Comparison of ENCODE assay signal across 19 cellular contexts in the genomic region with DNA sequence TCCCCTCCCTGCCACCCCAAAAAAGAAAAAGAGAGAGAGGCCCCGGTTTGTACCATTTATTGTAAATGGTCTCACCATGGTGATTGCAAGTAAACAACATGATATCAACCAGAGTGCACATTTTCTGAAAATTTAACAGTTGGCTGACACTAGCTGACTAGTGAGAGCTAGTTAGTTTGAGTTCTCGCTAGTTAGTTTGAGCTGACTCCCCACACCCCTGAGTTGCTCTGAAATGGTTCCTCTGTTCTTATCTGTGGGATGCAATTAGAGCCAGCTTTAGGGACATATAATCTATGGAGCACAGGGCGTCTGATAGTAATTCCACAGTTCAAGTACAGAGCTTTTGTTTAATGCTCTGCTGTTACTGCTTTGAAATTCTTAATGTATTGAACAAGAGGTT. TPM values are rescaled to one million over a fixed set of nuclear protein-coding genes. Genes with fewer than 3 reads are reported as not detected.
DNase-seq lines count a peak whose midpoint lies in the region; ATAC-seq, FAIRE-seq and TF ChIP-seq lines count a peak whose summit lies in the region.
"Had no signal": no experiment of that assay in that cellular context is flagged by ENCODE, and none has a peak within 500 bp of the region (broad histone marks: within the 10 kb centered on the region; RNA-seq: fewer than 3 reads in every experiment).

No MANE protein-coding gene starts in this region.

- intact Hi-C loops in K562 (cut with micrococcal nuclease) = no loop called here
- intact Hi-C loops in kidney (cut with DNase I) = no loop called here

- H2AFZ ChIP-seq in K562 (ENCODE audit: low read depth, low read length) (no peak overlapping the region), neural progenitor cell (replicated peaks) (no peak overlapping the region), MM.1S (ENCODE audit: low read length) (no peak overlapping the region)
- H2AFZ ChIP-seq: GM23248 had no signal

- no peaks in the 10 kb centered on the region for H3K27me3 Mint-ChIP-seq in activated naive CD4-positive, alpha-beta T cell treated with anti-CD3 and anti-CD28 coated beads, Interleukin-2, amount 10 ng/mL, durations not matched to agents 7 days and 5 days
- H3K27me3 Mint-ChIP-seq in nephron (ENCODE audit: low read depth) (no peaks in the 10 kb centered on the region), neural progenitor cell (ENCODE audit: insufficient read depth, low read depth) (peaks cover 2% of the 10 kb centered on the region)

- peak; percentile 69 for ATAC-seq in K562
- ATAC-seq: HCT116 had no signal

- FAIRE-seq in K562 (lab: Jason Lieb, UNC) (peak; percentile 46), kidney (lab: Jason Lieb, UNC) (no peak)
- FAIRE-seq: GM12892 had no signal

- H3K9ac ChIP-seq in K562 (ENCODE audit: insufficient read depth in 1 of 2, low read depth in 2 of 2, low read length in 2 of 2) (no peak overlapping the region), neural progenitor cell (no peak overlapping the region), MM.1S (ENCODE audit: low read length) (no peak overlapping the region), kidney (ENCODE audit: low read length in 2 of 2) (no peak overlapping the region)
- H3K9ac ChIP-seq: BLaER1, GM23248, KMS-11 had no signal

- H3K4me1 ChIP-seq in K562 (replicated peaks in 1 of 2; ENCODE audit: control insufficient read depth in 2 of 2, insufficient read depth in 2 of 2, low read length in 2 of 2) (peaks cover 7 to 12% of the 10 kb centered on the region in 2 experiments; a peak in 3 of 5 replicates), neural progenitor cell (peaks cover 6% of the 10 kb centered on the region), MM.1S (ENCODE audit: low read length) (peaks cover 58% of the 10 kb centered on the region), kidney (ENCODE audit: control insufficient read depth in 1 of 2, insufficient read depth in 1 of 2, low read depth in 1 of 2, low read length in 2 of 2) (peaks cover 0 to 17% of the 10 kb centered on the region in 2 donors)

- BruUV-seq in K562 (replicated peaks; lab: Mats Ljungman, UMichigan) = no TSS peak

- no peaks in the 10 kb centered on the region for H3K9me1 ChIP-seq in K562 (ENCODE audit: control insufficient read depth, insufficient read depth, low read length)

- H3K27me3 ChIP-seq in K562 (ENCODE audit: control insufficient read depth in 2 of 2, insufficient read depth in 2 of 2, low read length in 2 of 2) = no peaks in the 10 kb centered on the region
- no peaks in the 10 kb centered on the region for H3K27me3 ChIP-seq in neural progenitor cell
- H3K27me3 ChIP-seq in MM.1S (replicated peaks; ENCODE audit: insufficient read depth, low read length) = no peaks in the 10 kb centered on the region
- H3K27me3 ChIP-seq: BLaER1, MG63 had no signal

- H3K4me2 ChIP-seq in K562 (ENCODE audit: insufficient read depth, low read length) (peak overlapping the region; percentile 40), neural progenitor cell (no peak overlapping the region), MM.1S (ENCODE audit: low read depth, low read length) (no peak overlapping the region)
- H3K4me2 ChIP-seq: BLaER1 had no signal

- H3K27ac ChIP-seq in KOPT-K1 (ENCODE audit: low read depth, low read length, poor library complexity, severe bottlenecking) (peak overlapping the region; percentile 3), K562 (ENCODE audit: extremely low read depth, low read depth, low read length) (0 out of 3 replicates have a peak overlapping the region, but pooled peaks have one; percentile 14), neural progenitor cell (no peak overlapping the region), MM.1S (ENCODE audit: low read length) (no peak overlapping the region), kidney (ENCODE audit: low read depth in 2 of 2, low read length in 2 of 2) (no peak overlapping the region)
- H3K27ac ChIP-seq: BLaER1, GM23248, KMS-11 had no signal

- H3K9me3 ChIP-seq in KOPT-K1 (ENCODE audit: insufficient read depth, low read length, poor library complexity, severe bottlenecking) (no peaks in the 10 kb centered on the region), K562 (replicated peaks; ENCODE audit: control insufficient read depth, insufficient read depth, low read depth, low read length) (no peaks in the 10 kb centered on the region), neural progenitor cell (ENCODE audit: low read depth) (no peaks in the 10 kb centered on the region), MM.1S (replicated peaks; ENCODE audit: insufficient read depth, low read length) (no peaks in the 10 kb centered on the region), kidney (ENCODE audit: control insufficient read depth in 1 of 2, low read length in 2 of 2) (no peaks in the 10 kb centered on the region)
- H3K9me3 ChIP-seq: MG63 had no signal

- 20% methylated on average over 3 of the region's 3 CpGs for WGBS in K562 (ENCODE audit: insufficient coverage, low coverage, missing lambda C conversion rate)

- no peaks in the 10 kb centered on the region for H4K20me1 ChIP-seq in K562 (replicated peaks; ENCODE audit: control insufficient read depth, insufficient read depth, low read length)
- H4K20me1 ChIP-seq in neural progenitor cell (ENCODE audit: low read depth) = no peaks in the 10 kb centered on the region
- H4K20me1 ChIP-seq in MM.1S (ENCODE audit: insufficient read depth, low read length) = no peaks in the 10 kb centered on the region
- H4K20me1 ChIP-seq: BLaER1 had no signal

- H3K9me3 Mint-ChIP-seq in activated naive CD4-positive, alpha-beta T cell treated with anti-CD3 and anti-CD28 coated beads, Interleukin-2, amount 10 ng/mL, durations not matched to agents 7 days and 5 days = no peaks in the 10 kb centered on the region
- H3K9me3 Mint-ChIP-seq in nephron (no peaks in the 10 kb centered on the region), neural progenitor cell (no peaks in the 10 kb centered on the region)

- in situ Hi-C loops in K562 (cut with MboI) = loop anchor here (25.0 kb wide), 1 partner anchor 484 kb away; no protein-coding TSS in a partner anchor

- no peaks in the 10 kb centered on the region for H3F3A ChIP-seq in neural progenitor cell (ENCODE audit: low read depth)
- H3F3A ChIP-seq in MM.1S (ENCODE audit: insufficient read depth, low read length) = peaks cover 34% of the 10 kb centered on the region

- H3K36me3 Mint-ChIP-seq in activated naive CD4-positive, alpha-beta T cell treated with anti-CD3 and anti-CD28 coated beads, Interleukin-2, amount 10 ng/mL, durations not matched to agents 7 days and 5 days = peaks cover 72% of the 10 kb centered on the region
- H3K36me3 Mint-ChIP-seq in nephron (ENCODE audit: low read depth) = no peaks in the 10 kb centered on the region
- no peaks in the 10 kb centered on the region for H3K36me3 Mint-ChIP-seq in neural progenitor cell

- peaks cover 66% of the 10 kb centered on the region for H3K36me3 ChIP-seq in KOPT-K1 (ENCODE audit: insufficient read depth, low read length)
- H3K36me3 ChIP-seq in K562 (ENCODE audit: control insufficient read depth, insufficient read depth, low read length) = peaks cover 67% of the 10 kb centered on the region; the same call in 2 of the 3 replicates
- H3K36me3 ChIP-seq in neural progenitor cell = no peaks in the 10 kb centered on the region
- peaks cover 27% of the 10 kb centered on the region; the same call in 1 of the 2 replicates for H3K36me3 ChIP-seq in MM.1S (replicated peaks; ENCODE audit: insufficient read depth, low read length)
- peaks cover 0 to 6% of the 10 kb centered on the region in 2 donors for H3K36me3 ChIP-seq in kidney (ENCODE audit: control insufficient read depth in 1 of 2, insufficient read depth in 2 of 2, low read length in 2 of 2)
- H3K36me3 ChIP-seq: MG63 had no signal

- peak overlapping the region; percentile 15 for H3K27ac Mint-ChIP-seq in activated naive CD4-positive, alpha-beta T cell treated with anti-CD3 and anti-CD28 coated beads, Interleukin-2, amount 10 ng/mL, durations not matched to agents 7 days and 5 days
- H3K27ac Mint-ChIP-seq in nephron (peak overlapping the region in 2 of 3 experiments; percentile 23 to 25), neural progenitor cell (no peak overlapping the region)

- TF ChIP-seq CTCF in K562 (IDR thresholded peaks at IDR 0.05 in 2 of 3, conservative IDR thresholded peaks at IDR 0.05 in 1 of 3; ENCODE audit: insufficient read depth in 2 of 3, low read depth in 1 of 3, low read length in 3 of 3) (no peak), nephron (IDR thresholded peaks at IDR 0.05; ENCODE audit: unreplicated experiment in 3 of 3) (no peak), neural progenitor cell (IDR thresholded peaks at IDR 0.05) (no peak), MM.1S (IDR thresholded peaks at IDR 0.05; ENCODE audit: low read length) (no peak), kidney (IDR thresholded peaks at IDR 0.05; ENCODE audit: borderline replicate concordance, extremely low read depth, insufficient read depth) (no peak)

- no peaks in the 10 kb centered on the region for H3K9me2 ChIP-seq in MM.1S (replicated peaks; ENCODE audit: insufficient read depth, low read length)

- TF ChIP-seq POLR2A in K562 (conservative IDR thresholded peaks at IDR 0.05) = no peak

- H3K4me3 Mint-ChIP-seq in activated naive CD4-positive, alpha-beta T cell treated with anti-CD3 and anti-CD28 coated beads, Interleukin-2, amount 10 ng/mL, durations not matched to agents 7 days and 5 days = no peak overlapping the region
- H3K4me3 Mint-ChIP-seq in nephron = no peak overlapping the region
- H3K4me3 Mint-ChIP-seq in neural progenitor cell = no peak overlapping the region

- CTCF ChIA-PET in activated naive CD4-positive, alpha-beta T cell treated with anti-CD3 and anti-CD28 coated beads, Interleukin-2, amount 10 ng/mL, durations not matched to agents 7 days and 5 days (lab: Charles Lee) = interaction anchor here (1.3 to 4.8 kb wide), 3 partner anchors 18 to 37 kb away, joined by 4 to 47 read pairs (median 8); no protein-coding TSS in a partner anchor
- CTCF ChIA-PET in K562 (lab: Yijun Ruan, JAX; ENCODE audit: low intra/inter-chr PET ratio) = no interaction called here

- peaks cover 72% of the 10 kb centered on the region for H3K4me1 Mint-ChIP-seq in activated naive CD4-positive, alpha-beta T cell treated with anti-CD3 and anti-CD28 coated beads, Interleukin-2, amount 10 ng/mL, durations not matched to agents 7 days and 5 days
- H3K4me1 Mint-ChIP-seq in nephron (no peaks in the 10 kb centered on the region), neural progenitor cell (no peaks in the 10 kb centered on the region)

- no peaks in the 10 kb centered on the region for H3K79me2 ChIP-seq in K562 (ENCODE audit: control insufficient read depth, insufficient read depth, low read length)
- no peaks in the 10 kb centered on the region for H3K79me2 ChIP-seq in neural progenitor cell (ENCODE audit: low read depth)
- peaks cover 80% of the 10 kb centered on the region for H3K79me2 ChIP-seq in MM.1S (ENCODE audit: low read length)

- no peak overlapping the region for H3K4me3 ChIP-seq in K562
- H3K4me3 ChIP-seq in neural progenitor cell = no peak overlapping the region
- no peak overlapping the region for H3K4me3 ChIP-seq in MM.1S (ENCODE audit: low read length)
- H3K4me3 ChIP-seq in kidney (ENCODE audit: low read length in 2 of 2) = peak overlapping the region in 1 of 2 donors; percentile 22
- H3K4me3 ChIP-seq: BLaER1, GM23248, MG63 had no signal

- no peak for TF ChIP-seq EP300 in K562 (IDR thresholded peaks at IDR 0.05; ENCODE audit: low read length)

- DNase-seq in activated naive CD4-positive, alpha-beta T cell treated with anti-CD3 and anti-CD28 coated beads, Interleukin-2, amount 10 ng/mL, durations not matched to agents 7 days and 5 days = no peak
- DNase-seq in activated naive CD4-positive, alpha-beta T cell treated with Interleukin-2 at 50 U/mL for 16 hours = no peak
- DNase-seq in K562 (ENCODE audit: extremely low read depth in 1 of 4, low spot score in 3 of 4) (peak in 2 of 4 experiments; percentile 39 to 42), neural progenitor cell (ENCODE audit: low spot score) (no peak), MM.1S (no peak), kidney (no peak)
- DNase-seq: COR-L47, DMS153, GM23248, MG63, NCI-H1092 treated with DMSO at 0.1 percent for 48 hours, NCI-H510A treated with DMSO at 0.1 percent for 48 hours, NCI-H82 had no signal

- POLR2A ChIA-PET in K562 (lab: Yijun Ruan, JAX) = interaction anchor here (0.8 to 1.1 kb wide), 5 partner anchors 11 to 331 kb away, joined by 3 to 5 read pairs (median 4); a partner anchor contains a TSS

- TF ChIP-seq RAD21 in K562 (CRISPR knock-in tag; conservative IDR thresholded peaks at IDR 0.05 in 1 of 2, IDR thresholded peaks at IDR 0.05 in 1 of 2) = no peak

RNA-seq across cellular contexts. Expression of a gene that starts 13.1 kb away (rescaled TPM):
- total RNA-seq in K562 (2011; cell fraction: chromatin; rRNA removed; ENCODE audit: low replicate concordance) = 75.0 and 98.6 TPM in 2 replicates
- total RNA-seq in K562 (2011; cell fraction: nucleolus; rRNA removed) = 34.9 and 39.4 TPM in 2 replicates
- 55.7 and 65.5 TPM in 2 replicates for total RNA-seq in K562 (2011; cell fraction: nucleoplasm; rRNA removed)
- total RNA-seq in K562 (2014; rRNA removed) (10.8 TPM in 2 replicates), K562 (2014; rRNA removed; fragmentation: Illumina TruSeq; extraction: Trizol) (17.4 and 19.7 TPM in 2 replicates), K562 (2015; rRNA removed; fragmentation: Illumina TruSeq; extraction: Trizol) (10.7 and 12.6 TPM in 2 replicates), K562 (2021) (12.1 and 12.2 TPM in 2 replicates), neural progenitor cell (ENCODE audit: low replicate concordance) (1.4 and 2.2 TPM in 2 replicates), kidney (24.6 TPM)
- polyA plus RNA-seq in K562 (2011; rRNA removed) (20.4 and 21.9 TPM in 2 replicates), K562 (2014; fragmentation: Illumina TruSeq; extraction: Trizol) (9.9 and 10.6 TPM in 2 replicates), K562 (2014; fragmentation: Nextera tagmentation; extraction: Ambion mirVana) (1 to 10 TPM; 7.1 to 7.2 TPM), K562 (2014; rRNA removed) (8.0 and 9.9 TPM in 2 replicates), kidney (ENCODE audit: insufficient read depth, low read depth, low replicate concordance) (4.5 TPM)
- polyA plus RNA-seq in K562 (2011; cell fraction: cytosol; rRNA removed) = 8.4 and 12.9 TPM in 2 replicates
- polyA plus RNA-seq in K562 (2011; cell fraction: nucleus; rRNA removed) = 16.1 and 18.3 TPM in 2 replicates
- 7.7 and 9.6 TPM in 2 replicates for polyA plus RNA-seq in K562 (2012)
- 34.7 TPM in 2 replicates for polyA minus RNA-seq in K562 (2011; rRNA and poly(A)+ RNA removed)
- polyA minus RNA-seq in K562 (2011; cell fraction: cytosol; rRNA and poly(A)+ RNA removed) = 13.5 and 13.9 TPM in 2 replicates
- 13.9 and 32.2 TPM in 2 replicates for polyA minus RNA-seq in K562 (2011; cell fraction: nucleus; rRNA and poly(A)+ RNA removed)

Comparison
In these comparisons a context has a peak if more than half of its experiments do, and no peak if none do; other contexts are left out.
1. H3K27ac ChIP-seq: peak in KOPT-K1 (single experiment) and K562 (single experiment); none in neural progenitor cell (single experiment), MM.1S (single experiment) and kidney (0 of 2).